Comparison of ENCODE assay signal across 9 cellular contexts in the genomic region with DNA sequence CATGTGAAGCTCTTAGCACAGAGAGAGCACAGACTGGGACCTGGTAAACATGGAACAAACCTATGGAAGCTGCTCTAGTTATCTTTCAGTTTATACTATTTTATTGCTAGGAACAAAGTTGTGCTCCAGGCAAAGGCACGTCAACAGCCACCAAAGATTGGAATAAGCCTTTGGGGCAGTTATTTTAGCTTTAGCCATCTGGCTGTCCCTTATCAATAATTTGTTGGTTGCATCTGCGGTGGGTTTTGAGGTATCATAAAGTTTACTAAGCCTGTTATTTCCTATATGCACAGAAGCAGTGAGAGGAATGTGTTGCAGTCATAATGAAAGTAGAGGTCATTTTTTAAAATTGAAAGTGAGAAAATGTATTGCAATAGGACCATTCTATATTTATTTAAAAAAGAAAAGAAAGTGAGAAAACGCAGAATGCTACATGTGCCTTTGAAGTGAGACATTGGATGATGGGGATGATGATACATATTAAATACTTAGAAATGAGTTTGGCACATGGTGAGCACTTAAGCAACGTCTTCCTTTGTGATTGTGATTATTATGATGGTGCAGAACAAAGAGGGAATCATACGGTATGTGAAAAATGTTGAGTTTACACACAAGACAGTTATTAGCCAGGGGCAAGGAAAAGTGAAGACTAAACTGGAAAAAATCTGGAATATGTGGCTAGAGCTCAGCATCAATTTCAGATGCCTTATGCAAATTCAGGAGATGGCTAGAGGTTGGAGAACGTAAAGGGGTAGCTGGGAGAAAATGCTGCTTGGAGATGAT. TPM values are rescaled to one million over a fixed set of nuclear protein-coding genes. Genes with fewer than 3 reads are reported as not detected.
DNase-seq lines count a peak whose midpoint lies in the region; ATAC-seq lines count a peak whose summit lies in the region.
"Had no signal": no experiment of that assay in that cellular context is flagged by ENCODE, and none has a peak within 500 bp of the region (broad histone marks: within the 10 kb centered on the region; RNA-seq: fewer than 3 reads in every experiment).

No MANE protein-coding gene starts in this region.

- DNase-seq in activated CD4-positive, alpha-beta T cell treated with anti-CD3 and anti-CD28 coated beads, Interleukin-2, amount 10 ng/mL, durations not matched to agents 7 days and 5 days: no peak
- no peak for DNase-seq in activated CD4-positive, alpha-beta T cell treated with anti-CD3 and anti-CD28 coated beads, Interleukin-2, amount 50 U/mL, for 1 hour
- DNase-seq in activated CD4-positive, alpha-beta memory T cell treated with anti-CD3 and anti-CD28 coated beads for 36 hours: no peak
- no peak for DNase-seq in stimulated activated naive B cell treated with anti-CD40 and anti-IgM and Interleukin-4, amounts not matched to agents 10 μg/mL and 1 μg/mL and 100 μg/mL, for 72 hours
- no peak for DNase-seq in RPMI8226
- DNase-seq in Right ventricle myocardium inferior (ENCODE audit: missing footprints): no peak
- DNase-seq in NCI-H526 treated with DMSO at 0.1 percent for 48 hours (lab: John Stamatoyannopoulos, UW): no peak

- intact Hi-C loops in activated CD4-positive, alpha-beta memory T cell treated with anti-CD3 and anti-CD28 coated beads for 36 hours (cut with micrococcal nuclease): loop anchor here (1.0 to 2.0 kb wide), 7 partner anchors 8 to 154 kb away; a partner anchor contains a TSS
- intact Hi-C loops in Right ventricle myocardium inferior (cut with DNase I): no loop called here

- H3K4me3 Mint-ChIP-seq in activated CD4-positive, alpha-beta T cell treated with anti-CD3 and anti-CD28 coated beads, Interleukin-2, amount 10 ng/mL, durations not matched to agents 7 days and 5 days: no peak overlapping the region
- peak overlapping the region; percentile 31 for H3K4me3 Mint-ChIP-seq in activated CD4-positive, alpha-beta memory T cell treated with anti-CD3 and anti-CD28 coated beads for 36 hours
- peak overlapping the region; percentile 17 to 27 for H3K4me3 Mint-ChIP-seq in stimulated activated naive B cell treated with anti-CD40 and anti-IgM and Interleukin-4, amounts not matched to agents 10 μg/mL and 1 μg/mL and 100 μg/mL, for 72 hours
- H3K4me3 Mint-ChIP-seq: CD4-positive, CD25-positive, alpha-beta regulatory T cell had no signal

- peaks cover 69% of the 10 kb centered on the region for H3K4me1 Mint-ChIP-seq in activated CD4-positive, alpha-beta T cell treated with anti-CD3 and anti-CD28 coated beads, Interleukin-2, amount 10 ng/mL, durations not matched to agents 7 days and 5 days
- H3K4me1 Mint-ChIP-seq in activated CD4-positive, alpha-beta memory T cell treated with anti-CD3 and anti-CD28 coated beads for 36 hours (ENCODE audit: low read depth): peaks cover 80% of the 10 kb centered on the region
- peaks cover 46 to 72% of the 10 kb centered on the region in 2 donors for H3K4me1 Mint-ChIP-seq in stimulated activated naive B cell treated with anti-CD40 and anti-IgM and Interleukin-4, amounts not matched to agents 10 μg/mL and 1 μg/mL and 100 μg/mL, for 72 hours

- peak; percentile 88 for ATAC-seq in HG02938 (IDR thresholded peaks at IDR 0.05; ENCODE audit: unreplicated experiment)
- peak; percentile 50 to 64 for ATAC-seq in stimulated activated naive B cell treated with anti-CD40 and anti-IgM and Interleukin-4, amounts not matched to agents 10 μg/mL and 1 μg/mL and 100 μg/mL, for 72 hours (replicated peaks)
- ATAC-seq in Right ventricle myocardium inferior: no peak

- H3K36me3 Mint-ChIP-seq in activated CD4-positive, alpha-beta T cell treated with anti-CD3 and anti-CD28 coated beads, Interleukin-2, amount 10 ng/mL, durations not matched to agents 7 days and 5 days (ENCODE audit: low read depth): peaks cover 2% of the 10 kb centered on the region
- no peaks in the 10 kb centered on the region for H3K36me3 Mint-ChIP-seq in activated CD4-positive, alpha-beta memory T cell treated with anti-CD3 and anti-CD28 coated beads for 36 hours
- no peaks in the 10 kb centered on the region for H3K36me3 Mint-ChIP-seq in stimulated activated naive B cell treated with anti-CD40 and anti-IgM and Interleukin-4, amounts not matched to agents 10 μg/mL and 1 μg/mL and 100 μg/mL, for 72 hours
- H3K36me3 Mint-ChIP-seq: CD4-positive, CD25-positive, alpha-beta regulatory T cell had no signal

- CTCF ChIA-PET in activated CD4-positive, alpha-beta T cell treated with anti-CD3 and anti-CD28 coated beads, Interleukin-2, amount 10 ng/mL, durations not matched to agents 7 days and 5 days (lab: Charles Lee): interaction anchor here (0.6 kb wide), 1 partner anchor 125 kb away, joined by 3 read pairs; no protein-coding TSS in a partner anchor
- CTCF ChIA-PET in activated CD4-positive, alpha-beta memory T cell treated with anti-CD3 and anti-CD28 coated beads for 36 hours (lab: Charles Lee): interaction anchor here (0.6 to 4.2 kb wide), 6 partner anchors 19 to 139 kb away, joined by 3 to 40 read pairs (median 12); no protein-coding TSS in a partner anchor

- H3K9me3 Mint-ChIP-seq in activated CD4-positive, alpha-beta T cell treated with anti-CD3 and anti-CD28 coated beads, Interleukin-2, amount 10 ng/mL, durations not matched to agents 7 days and 5 days: no peaks in the 10 kb centered on the region
- no peaks in the 10 kb centered on the region for H3K9me3 Mint-ChIP-seq in activated CD4-positive, alpha-beta memory T cell treated with anti-CD3 and anti-CD28 coated beads for 36 hours
- no peaks in the 10 kb centered on the region for H3K9me3 Mint-ChIP-seq in stimulated activated naive B cell treated with anti-CD40 and anti-IgM and Interleukin-4, amounts not matched to agents 10 μg/mL and 1 μg/mL and 100 μg/mL, for 72 hours

- peaks cover 26% of the 10 kb centered on the region for H3K27me3 Mint-ChIP-seq in activated CD4-positive, alpha-beta T cell treated with anti-CD3 and anti-CD28 coated beads, Interleukin-2, amount 10 ng/mL, durations not matched to agents 7 days and 5 days
- H3K27me3 Mint-ChIP-seq in activated CD4-positive, alpha-beta memory T cell treated with anti-CD3 and anti-CD28 coated beads for 36 hours: peaks cover 7% of the 10 kb centered on the region
- H3K27me3 Mint-ChIP-seq in stimulated activated naive B cell treated with anti-CD40 and anti-IgM and Interleukin-4, amounts not matched to agents 10 μg/mL and 1 μg/mL and 100 μg/mL, for 72 hours: peaks cover 11 to 30% of the 10 kb centered on the region in 2 donors

- POLR2A ChIA-PET in activated CD4-positive, alpha-beta T cell treated with anti-CD3 and anti-CD28 coated beads, Interleukin-2, amount 10 ng/mL, durations not matched to agents 7 days and 5 days (lab: Charles Lee): no interaction called here
- POLR2A ChIA-PET in activated CD4-positive, alpha-beta memory T cell treated with anti-CD3 and anti-CD28 coated beads for 36 hours (lab: Charles Lee): interaction anchor here (0.7 to 2.3 kb wide), 5 partner anchors 10 to 31 kb away, joined by 3 to 12 read pairs (median 3); no protein-coding TSS in a partner anchor

- H3K27ac Mint-ChIP-seq in activated CD4-positive, alpha-beta T cell treated with anti-CD3 and anti-CD28 coated beads, Interleukin-2, amount 10 ng/mL, durations not matched to agents 7 days and 5 days: peak overlapping the region; percentile 21
- H3K27ac Mint-ChIP-seq in activated CD4-positive, alpha-beta memory T cell treated with anti-CD3 and anti-CD28 coated beads for 36 hours: peak overlapping the region; percentile 72
- H3K27ac Mint-ChIP-seq in stimulated activated naive B cell treated with anti-CD40 and anti-IgM and Interleukin-4, amounts not matched to agents 10 μg/mL and 1 μg/mL and 100 μg/mL, for 72 hours: peak overlapping the region; percentile 10
- H3K27ac Mint-ChIP-seq: CD4-positive, CD25-positive, alpha-beta regulatory T cell had no signal

RNA-seq across cellular contexts. Expression of a gene that starts 58.3 kb away (rescaled TPM):
- 1 to 10 TPM; 6.9 to 7.3 TPM for total RNA-seq in activated CD4-positive, alpha-beta T cell treated with anti-CD3 and anti-CD28 coated beads, Interleukin-2, amount 10 ng/mL, durations not matched to agents 7 days and 5 days
- total RNA-seq in activated CD4-positive, alpha-beta memory T cell treated with anti-CD3 and anti-CD28 coated beads for 36 hours: 10 to 100 TPM; 42.7 to 43.6 TPM
- 1.6 TPM for total RNA-seq in Right ventricle myocardium inferior

Comparison
In these comparisons a context has a peak if more than half of its experiments do, and no peak if none do; other contexts are left out.
1. H3K27ac Mint-ChIP-seq: peak in every context shown above with its lines; median percentile 72 in activated CD4-positive, alpha-beta memory T cell treated with anti-CD3 and anti-CD28 coated beads for 36 hours; 21 in activated CD4-positive, alpha-beta T cell treated with anti-CD3 and anti-CD28 coated beads, Interleukin-2, amount 10 ng/mL, durations not matched to agents 7 days and 5 days; 10 in stimulated activated naive B cell treated with anti-CD40 and anti-IgM and Interleukin-4, amounts not matched to agents 10 μg/mL and 1 μg/mL and 100 μg/mL, for 72 hours.
2. RNA of a gene that starts 58.3 kb away (total RNA-seq): 42.7 to 43.6 TPM in activated CD4-positive, alpha-beta memory T cell treated with anti-CD3 and anti-CD28 coated beads for 36 hours; 6.9 to 7.3 TPM in activated CD4-positive, alpha-beta T cell treated with anti-CD3 and anti-CD28 coated beads, Interleukin-2, amount 10 ng/mL, durations not matched to agents 7 days and 5 days and 1.6 TPM in Right ventricle myocardium inferior (single experiment); every median in the first group is over 4 times any median in the second.